Comparison of ENCODE assay signal across 2 cellular contexts in genomic region chr1:31802190-31803150, GRCh38.
TF ChIP-seq lines count a peak whose summit lies in the region.

No MANE protein-coding gene starts in this region.

TF ChIP-seq in IMR-90, 13 proteins besides CTCF, POLR2A, EP300 and RAD21:
- TF ChIP-seq BHLHE40 (IDR thresholded peaks at IDR 0.05; ENCODE audit: low read depth, low read length) (no peak), CHD1 (IDR thresholded peaks at IDR 0.05; ENCODE audit: low read depth, low read length) (no peak), SMC3 (IDR thresholded peaks at IDR 0.05; ENCODE audit: low read depth, low read length) (no peak), ELK1 (IDR thresholded peaks at IDR 0.05; ENCODE audit: borderline replicate concordance, low read depth, low read length) (no peak), RFX5 (IDR thresholded peaks at IDR 0.05; ENCODE audit: low read depth, low read length) (no peak), CEBPB (IDR thresholded peaks at IDR 0.05; ENCODE audit: low read depth, low read length) (no peak), USF2 (IDR thresholded peaks at IDR 0.05; ENCODE audit: low read depth, low read length) (no peak), FOS (IDR thresholded peaks at IDR 0.05; ENCODE audit: low read depth, low read length) (no peak), RCOR1 (IDR thresholded peaks at IDR 0.05; ENCODE audit: insufficient replicate concordance, low read length) (no peak), MXI1 (IDR thresholded peaks at IDR 0.05; ENCODE audit: borderline replicate concordance, low read depth, low read length) (no peak), NFE2L2 (IDR thresholded peaks at IDR 0.05; ENCODE audit: low read depth, low read length) (no peak), MAFK (IDR thresholded peaks at IDR 0.05; ENCODE audit: low read depth, low read length) (no peak), MAZ (IDR thresholded peaks at IDR 0.05; ENCODE audit: borderline replicate concordance, low read depth, low read length) (no peak)

TF ChIP-seq in endothelial cell of umbilical vein, 7 proteins besides CTCF, POLR2A, EP300 and RAD21:
- TF ChIP-seq FOS (IDR thresholded peaks at IDR 0.05; ENCODE audit: borderline replicate concordance, insufficient read depth, low read length) (peak; percentile 31), MYC (IDR thresholded peaks at IDR 0.05; ENCODE audit: low read depth, low read length) (no peak)
